8 cellular contexts compared by ENCODE assay signal in the genomic region with DNA sequence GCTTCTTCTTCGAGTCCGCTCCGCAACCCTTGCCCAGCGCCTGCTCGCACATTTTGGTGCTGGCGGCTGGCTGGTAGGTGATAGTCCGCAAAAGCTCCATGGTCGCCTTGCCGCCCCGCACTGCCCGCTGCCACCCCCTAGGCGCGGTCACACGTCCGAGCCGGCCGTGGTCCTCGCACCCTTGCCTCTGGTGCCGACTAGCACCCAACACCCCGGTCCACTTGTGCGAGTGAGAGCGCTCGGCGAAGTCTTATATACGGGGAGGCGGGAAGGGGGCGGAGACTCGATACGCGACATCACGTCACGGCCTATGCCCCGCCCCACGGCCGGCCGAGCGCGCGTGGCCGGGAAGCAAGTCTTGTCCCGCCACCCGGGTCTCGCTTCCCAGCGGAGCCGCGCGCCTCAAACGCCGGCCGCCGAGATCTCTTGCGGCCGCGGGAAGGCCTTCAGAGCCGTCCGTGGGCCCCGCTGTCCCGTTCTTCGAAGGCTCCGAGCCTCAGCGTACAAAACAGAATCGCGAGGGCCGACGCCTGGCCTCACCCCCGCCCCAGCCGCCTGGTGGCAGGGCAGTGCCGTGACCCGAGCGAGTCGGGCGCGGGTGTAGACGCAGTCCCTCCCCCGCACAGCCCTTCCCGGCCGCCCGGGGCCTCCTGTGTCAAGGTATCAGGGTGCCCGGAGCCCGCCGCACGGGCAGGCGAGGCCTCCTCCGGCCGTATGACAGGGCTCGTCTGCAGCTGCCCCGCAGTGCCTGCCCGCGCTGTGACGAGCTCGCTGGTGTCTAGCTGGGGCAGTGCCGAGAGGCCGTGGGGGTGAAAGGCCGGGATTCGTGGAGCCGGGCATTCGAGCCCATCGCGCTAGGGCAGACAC. TPM values are rescaled to one million over a fixed set of nuclear protein-coding genes. Genes with fewer than 3 reads are reported as not detected.
DNase-seq lines count a peak whose midpoint lies in the region; ATAC-seq and TF ChIP-seq lines count a peak whose summit lies in the region.

A gene (minus strand): TSS at position 227 of the 867 bp plus-strand sequence. CDS start 127 bp downstream, at position 100.

- H3K27me3 Mint-ChIP-seq in neural progenitor cell (ENCODE audit: insufficient read depth, low read depth) = peaks cover 3% of the 10 kb centered on the region

- no peaks in the 10 kb centered on the region for H3K79me2 ChIP-seq in neural progenitor cell (ENCODE audit: low read depth)

- H3F3A ChIP-seq in neural progenitor cell (ENCODE audit: low read depth) = no peaks in the 10 kb centered on the region

- peak within 1 kb of the TSS; percentile 87 for H3K27ac Mint-ChIP-seq in neural progenitor cell

- H3K4me3 Mint-ChIP-seq in neural progenitor cell = peak within 1 kb of the TSS; percentile 91

- H2AFZ ChIP-seq in neural progenitor cell (replicated peaks) = peak within 1 kb of the TSS; percentile 82

- no peaks in the 10 kb centered on the region for H3K27me3 ChIP-seq in RWPE2 (ENCODE audit: insufficient read depth, poor library complexity, severe bottlenecking)
- H3K27me3 ChIP-seq in neural progenitor cell = peaks cover 17% of the 10 kb centered on the region
- H3K27me3 ChIP-seq in stomach smooth muscle (ENCODE audit: control insufficient read depth in 1 of 2, insufficient read depth in 2 of 2, low read length in 2 of 2) = no peaks in the 10 kb centered on the region

- ATAC-seq in GM19455 (IDR thresholded peaks at IDR 0.05; ENCODE audit: unreplicated experiment) (peak; percentile 81), HG03575 (IDR thresholded peaks at IDR 0.05; ENCODE audit: extremely low read depth, insufficient number of reproducible peaks, low FRiP score, unreplicated experiment) (peak; percentile 28), RWPE2 (ENCODE audit: low read depth) (peak; percentile 61)

- H3K4me1 ChIP-seq in RWPE2 (ENCODE audit: insufficient read depth, poor library complexity, severe bottlenecking) (peaks cover 29% of the 10 kb centered on the region), neural progenitor cell (peaks cover 5% of the 10 kb centered on the region), stomach smooth muscle (ENCODE audit: control insufficient read depth, insufficient read depth, low read length) (peaks cover 5% of the 10 kb centered on the region)

- H3K36me3 ChIP-seq in RWPE2 (ENCODE audit: low read depth) (peaks cover 46% of the 10 kb centered on the region), neural progenitor cell (no peaks in the 10 kb centered on the region), stomach smooth muscle (ENCODE audit: control insufficient read depth in 2 of 2, insufficient read depth in 2 of 2, low read length in 2 of 2) (peaks cover 5 to 7% of the 10 kb centered on the region in 2 donors)

- in situ Hi-C loops in Caki2 (cut with HindIII; ENCODE audit: low pct_unique_long_range_greater_than_20kb, low sequenced_read_pairs) = loop anchor here (10.0 to 25.0 kb wide), 2 partner anchors 623 to 965 kb away; no protein-coding TSS in a partner anchor

- TF ChIP-seq CTCF in RWPE2 (IDR thresholded peaks at IDR 0.05; ENCODE audit: poor library complexity, severe bottlenecking) (no peak), foreskin fibroblast (IDR thresholded peaks at IDR 0.05; ENCODE audit: low read depth, low read length) (peak; percentile 51), neural progenitor cell (IDR thresholded peaks at IDR 0.05) (peak; percentile 39)

- H3K9me3 ChIP-seq in RWPE2 (ENCODE audit: severe bottlenecking) = no peaks in the 10 kb centered on the region
- H3K9me3 ChIP-seq in neural progenitor cell (ENCODE audit: low read depth) = no peaks in the 10 kb centered on the region
- no peaks in the 10 kb centered on the region for H3K9me3 ChIP-seq in stomach smooth muscle (ENCODE audit: control insufficient read depth in 2 of 2, low read length in 2 of 2)

- H3K4me2 ChIP-seq in neural progenitor cell = peak within 1 kb of the TSS; percentile 93

- H3K9ac ChIP-seq in neural progenitor cell (peak within 1 kb of the TSS; percentile 14), stomach smooth muscle (ENCODE audit: low read length in 2 of 2) (peak within 1 kb of the TSS; percentile 66 to 72)

- no peaks in the 10 kb centered on the region for H4K20me1 ChIP-seq in neural progenitor cell (ENCODE audit: low read depth)

- H3K4me3 ChIP-seq in RWPE2 (ENCODE audit: severe bottlenecking) = peak within 1 kb of the TSS; percentile 91
- peak within 1 kb of the TSS; percentile 78 to 92 for H3K4me3 ChIP-seq in foreskin fibroblast (ENCODE audit: low read depth in 1 of 2, low read length in 2 of 2)
- H3K4me3 ChIP-seq in neural progenitor cell = peak within 1 kb of the TSS; percentile 63
- H3K4me3 ChIP-seq in stomach smooth muscle (ENCODE audit: low read length in 2 of 2) = peak within 1 kb of the TSS; percentile 61 to 80

- H3K27ac ChIP-seq in RWPE2 (ENCODE audit: poor library complexity, severe bottlenecking) (peak within 1 kb of the TSS; percentile 82), neural progenitor cell (no peak within 1 kb of the TSS), stomach smooth muscle (ENCODE audit: low read length) (peak within 1 kb of the TSS; percentile 89)

- H3K4me1 Mint-ChIP-seq in neural progenitor cell = peaks cover 3% of the 10 kb centered on the region

- peaks cover 14% of the 10 kb centered on the region for H3K36me3 Mint-ChIP-seq in neural progenitor cell

- H3K9me3 Mint-ChIP-seq in neural progenitor cell = no peaks in the 10 kb centered on the region

- DNase-seq in Caki2 (ENCODE audit: low read depth) = peak; percentile 97
- DNase-seq in RWPE2 (ENCODE audit: low spot score) = peak; percentile 90
- DNase-seq in activated gamma-delta T cell treated with Interleukin-2 at 50 U/mL for 16 hours = peak; percentile 91
- DNase-seq in foreskin fibroblast = peak; percentile 89 to 97
- peak; percentile 85 for DNase-seq in neural progenitor cell (ENCODE audit: low spot score)

RNA-seq across cellular contexts. Expression of the gene that starts here (rescaled TPM):
- total RNA-seq in Caki2 (2014; rRNA removed; shearing (Covaris generic); ENCODE audit: low replicate concordance) = 701 and 705 TPM in 2 replicates
- total RNA-seq in neural progenitor cell (ENCODE audit: low replicate concordance) = 10.1 and 22.5 TPM in 2 replicates

Comparison
In these comparisons a context has a peak if more than half of its experiments do, and no peak if none do; other contexts are left out.
1. RNA of the gene that starts here (total RNA-seq): 701 to 705 TPM in Caki2; 10.1 to 22.5 TPM in neural progenitor cell; every median in the first group is over 10 times any median in the second.
2. ATAC-seq: peak in every context shown above with its lines; median percentile 81 in GM19455; 61 in RWPE2; 28 in HG03575.
3. Peak in every context shown above with its lines, with median percentiles within 50 percentile points of each other: DNase-seq and H3K4me3 ChIP-seq.